In the genomic region with DNA sequence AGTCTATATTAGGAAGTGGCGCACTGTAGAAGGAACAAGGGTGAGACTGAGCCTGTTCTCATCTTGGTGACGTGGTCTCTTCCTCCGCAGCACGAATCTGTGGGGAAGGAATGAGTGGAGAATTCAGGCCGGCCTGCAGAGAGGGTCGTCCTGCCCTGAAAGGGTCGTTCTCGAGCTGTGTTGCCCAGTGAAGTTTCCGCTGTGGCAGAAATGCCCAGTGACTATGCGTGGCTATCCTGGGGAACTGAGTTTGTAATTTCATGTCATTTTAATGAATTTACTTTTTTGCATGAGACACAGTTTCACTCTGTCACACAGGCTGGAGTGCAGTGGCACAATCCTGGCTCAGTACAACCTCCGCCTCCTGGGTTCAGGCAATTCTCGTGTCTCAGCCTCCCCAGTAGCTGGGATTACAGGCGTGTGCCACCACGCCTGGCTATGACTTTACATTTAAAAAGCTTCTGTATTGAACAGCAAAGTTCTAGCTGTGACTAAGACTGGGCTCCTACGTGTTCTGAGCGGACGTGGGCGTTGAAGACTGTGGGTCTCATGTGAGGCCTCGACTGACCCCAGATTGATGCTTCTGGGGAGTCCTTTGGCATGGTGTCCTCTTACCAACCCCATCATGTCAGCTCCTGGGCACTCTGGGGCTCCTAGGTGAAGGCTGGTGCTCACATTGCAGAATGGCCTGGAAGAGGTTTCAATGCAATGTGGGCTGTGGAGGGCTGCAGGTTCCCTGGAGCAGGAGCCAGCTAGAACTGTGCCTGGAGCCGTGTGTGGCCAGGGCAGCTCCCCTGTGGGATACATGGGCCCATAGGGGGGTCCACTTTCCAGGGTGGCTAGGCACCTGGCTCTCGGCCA, we compare ENCODE assay signal across 8 cellular contexts. TPM values are rescaled to one million over a fixed set of nuclear protein-coding genes. Genes with fewer than 3 reads are reported as not detected.
A peak's percentile ranks its signal among the peaks of the same experiment; 100 is the strongest.
DNase-seq lines count a peak whose midpoint lies in the region; ATAC-seq and TF ChIP-seq lines count a peak whose summit lies in the region.

No MANE protein-coding gene starts in this region.

- no peak overlapping the region for H3K4me3 Mint-ChIP-seq in activated T-cell treated with anti-CD3 and anti-CD28 coated beads, Interleukin-2, amount 50 U/mL, for 24 hours
- H3K4me3 Mint-ChIP-seq in MCF 10A (ENCODE audit: unreplicated experiment) (no peak overlapping the region), mesothelial cell of epicardium (no peak overlapping the region), Calu3 (ENCODE audit: low read depth, unreplicated experiment) (no peak overlapping the region)

- H3K36me3 ChIP-seq in thyroid gland: peaks cover 2 to 10% of the 10 kb centered on the region in 2 donors

- no peak for ATAC-seq in GM21367 (IDR thresholded peaks at IDR 0.05; ENCODE audit: unreplicated experiment)

- BruUV-seq in MCF 10A (replicated peaks; lab: Mats Ljungman, UMichigan): no TSS peak
- no TSS peak for BruUV-seq in Calu3 (replicated peaks; lab: Mats Ljungman, UMichigan)

- 87 to 89% methylated on average over 13 to 21 of the region's 21 CpGs for WGBS in thyroid gland, 2 donors

- CTCF ChIA-PET in MCF 10A (lab: Yijun Ruan, JAX): interaction anchor here (0.9 to 2.4 kb wide), 4 partner anchors 12 to 62 kb away, joined by 5 to 9 read pairs (median 6); no protein-coding TSS in a partner anchor
- CTCF ChIA-PET in Calu3 (lab: Charles Lee): interaction anchor here (1.0 to 1.3 kb wide), 2 partner anchors 13 to 142 kb away, joined by 3 read pairs; no protein-coding TSS in a partner anchor

- peaks cover 63 to 85% of the 10 kb centered on the region in 2 donors for H3K4me1 ChIP-seq in thyroid gland

- intact Hi-C loops in MCF 10A (cut with micrococcal nuclease) (no loop called here), thyroid gland (cut with DNase I) (no loop called here), Calu3 (cut with micrococcal nuclease; ENCODE audit: unreplicated experiment) (no loop called here)

- H3K9me3 ChIP-seq in thyroid gland: no peaks in the 10 kb centered on the region

- peak overlapping the region; percentile 88 for H3K27ac Mint-ChIP-seq in activated T-cell treated with anti-CD3 and anti-CD28 coated beads, Interleukin-2, amount 50 U/mL, for 24 hours
- H3K27ac Mint-ChIP-seq in MCF 10A (ENCODE audit: low read depth, unreplicated experiment) (peak overlapping the region; percentile 98), mesothelial cell of epicardium (peak overlapping the region; percentile 100), Calu3 (ENCODE audit: unreplicated experiment) (no peak overlapping the region)

- H3K9me3 Mint-ChIP-seq in activated T-cell treated with anti-CD3 and anti-CD28 coated beads, Interleukin-2, amount 50 U/mL, for 24 hours: no peaks in the 10 kb centered on the region
- H3K9me3 Mint-ChIP-seq in MCF 10A (ENCODE audit: unreplicated experiment) (no peaks in the 10 kb centered on the region), mesothelial cell of epicardium (no peaks in the 10 kb centered on the region), Calu3 (ENCODE audit: low read depth, unreplicated experiment) (no peaks in the 10 kb centered on the region)

- H3K4me3 ChIP-seq in thyroid gland (replicated peaks in 1 of 3): no peak overlapping the region

- in situ Hi-C loops in GM13977 (cut with MboI; ENCODE audit: low pct_unique_long_range_greater_than_20kb, low sequenced_read_pairs, unreplicated experiment): no loop called here

- DNase-seq in activated T-cell treated with anti-CD3 and anti-CD28 coated beads, Interleukin-2, amount 50 U/mL, for 24 hours: no peak
- DNase-seq in activated T-cell treated with anti-CD3 and anti-CD28 coated beads for 4 hours (no peak), MCF 10A (ENCODE audit: unreplicated experiment) (no peak), mesothelial cell of epicardium (ENCODE audit: low spot score in 2 of 2, unreplicated experiment in 2 of 2) (no peak), thyroid gland (peak in 1 of 2 donors; percentile 26), GM13977 (ENCODE audit: low spot score) (no peak), Calu3 (no peak)

- H3K27me3 Mint-ChIP-seq in activated T-cell treated with anti-CD3 and anti-CD28 coated beads, Interleukin-2, amount 50 U/mL, for 24 hours: no peaks in the 10 kb centered on the region
- H3K27me3 Mint-ChIP-seq in MCF 10A (ENCODE audit: insufficient read depth, unreplicated experiment) (no peaks in the 10 kb centered on the region), mesothelial cell of epicardium (ENCODE audit: low read depth) (no peaks in the 10 kb centered on the region), Calu3 (ENCODE audit: unreplicated experiment) (no peaks in the 10 kb centered on the region)

- peaks cover 44% of the 10 kb centered on the region for H3K36me3 Mint-ChIP-seq in activated T-cell treated with anti-CD3 and anti-CD28 coated beads, Interleukin-2, amount 50 U/mL, for 24 hours (ENCODE audit: low read depth)
- H3K36me3 Mint-ChIP-seq in MCF 10A (ENCODE audit: insufficient read depth, unreplicated experiment) (peaks cover 8% of the 10 kb centered on the region), mesothelial cell of epicardium (peaks cover 11% of the 10 kb centered on the region), Calu3 (ENCODE audit: insufficient read depth, unreplicated experiment) (peaks cover 61% of the 10 kb centered on the region)

- H3K27ac ChIP-seq in thyroid gland: peak overlapping the region; percentile 93 to 100 (median 99)

- no peaks in the 10 kb centered on the region for H3K27me3 ChIP-seq in thyroid gland

- peaks cover 83% of the 10 kb centered on the region for H3K4me1 Mint-ChIP-seq in activated T-cell treated with anti-CD3 and anti-CD28 coated beads, Interleukin-2, amount 50 U/mL, for 24 hours (ENCODE audit: low read depth)
- H3K4me1 Mint-ChIP-seq in MCF 10A (ENCODE audit: insufficient read depth, unreplicated experiment) (peaks cover 21% of the 10 kb centered on the region), mesothelial cell of epicardium (peaks cover 69% of the 10 kb centered on the region), Calu3 (ENCODE audit: low read depth, unreplicated experiment) (peaks cover 32% of the 10 kb centered on the region)

- no peak for TF ChIP-seq CTCF in MCF 10A (IDR thresholded peaks at IDR 0.05; ENCODE audit: unreplicated experiment)
- no peak for TF ChIP-seq CTCF in mesothelial cell of epicardium (IDR thresholded peaks at IDR 0.05; ENCODE audit: unreplicated experiment)
- TF ChIP-seq CTCF in thyroid gland (IDR thresholded peaks at IDR 0.05): no peak
- TF ChIP-seq CTCF in GM13977 (IDR thresholded peaks at IDR 0.05; ENCODE audit: extremely low read depth, insufficient read depth, missing control alignments): no peak
- TF ChIP-seq CTCF in Calu3 (IDR thresholded peaks at IDR 0.05; ENCODE audit: unreplicated experiment): no peak

- POLR2A ChIA-PET in MCF 10A (lab: Yijun Ruan, JAX): interaction anchor here (0.6 to 2.9 kb wide), 14 partner anchors 12 to 135 kb away, joined by 3 to 29 read pairs (median 3); a partner anchor contains a TSS

- no peak for TF ChIP-seq POLR2A in thyroid gland (IDR thresholded peaks at IDR 0.05)

RNA-seq across cellular contexts. Expression of a gene that starts 29.4 kb away (rescaled TPM):
- total RNA-seq in MCF 10A (2022): 11.1 and 15.5 TPM in 2 replicates
- 24.2 to 26.4 TPM (median 26.2 TPM) in 3 replicates for total RNA-seq in mesothelial cell of epicardium
- 10 to 100 TPM; 21.9 to 42.0 (median 30.8) TPM for total RNA-seq in thyroid gland
- total RNA-seq in Calu3 (2022): 19.5 and 22.1 TPM in 2 replicates

RNA-seq across cellular contexts. Expression of a gene that starts 30.1 kb away (rescaled TPM):
- total RNA-seq in MCF 10A (2022): 114 and 130 TPM in 2 replicates
- total RNA-seq in mesothelial cell of epicardium: 70.0 to 74.8 TPM (median 72.6 TPM) in 3 replicates
- total RNA-seq in thyroid gland: 100 to 1,000 TPM in 1 of 4 donors, 10 to 100 TPM in 3; 80.0 to 112 (median 88.4) TPM
- 121 and 137 TPM in 2 replicates for total RNA-seq in Calu3 (2022)

RNA-seq across cellular contexts. Expression of a gene that starts 30.3 kb away (rescaled TPM):
- 15.8 and 17.1 TPM in 2 replicates for total RNA-seq in MCF 10A (2022)
- 8.5 to 9.2 TPM (median 8.9 TPM) in 3 replicates for total RNA-seq in mesothelial cell of epicardium
- 10 to 100 TPM in 2 of 4 donors, 1 to 10 TPM in 2; 5.3 to 17.2 (median 9.4) TPM for total RNA-seq in thyroid gland
- 6.7 and 9.0 TPM in 2 replicates for total RNA-seq in Calu3 (2022)

RNA-seq across cellular contexts. Expression of a gene that starts 51.9 kb away (rescaled TPM):
- total RNA-seq in MCF 10A (2022): 7.7 and 41.6 TPM in 2 replicates
- total RNA-seq in mesothelial cell of epicardium: not detected in 3 replicates
- 10 to 100 TPM in 1 of 4 donors, 1 to 10 TPM in 2, under 1 TPM in 1; 0.45 to 10.6 (median 2.5) TPM for total RNA-seq in thyroid gland
- 2,733 and 4,208 TPM in 2 replicates for total RNA-seq in Calu3 (2022)
